ENCODE assay signal across 32 cellular contexts in the genomic region with DNA sequence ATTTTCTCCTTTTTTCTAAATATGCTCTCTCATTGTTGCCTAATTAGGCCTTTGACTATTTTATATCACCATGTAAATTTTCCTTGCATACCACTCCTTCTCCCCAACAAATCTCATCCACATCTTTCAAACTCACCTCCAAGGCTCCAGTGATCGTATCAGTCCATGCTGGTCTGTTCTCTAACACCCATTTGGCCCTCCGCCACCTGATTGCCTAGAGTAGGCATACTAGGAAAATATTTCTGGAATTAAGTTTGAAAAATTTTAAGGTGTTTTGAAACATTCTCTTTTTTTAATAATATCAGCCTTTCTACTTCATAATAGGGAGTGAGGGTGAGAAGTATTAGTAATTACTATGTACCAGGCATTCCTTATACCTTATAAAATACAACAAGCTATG.
"Had no signal": no experiment of that assay in that cellular context is flagged by ENCODE, and none has a peak within 500 bp of the region (broad histone marks: within the 10 kb centered on the region; RNA-seq: fewer than 3 reads in every experiment).

No MANE protein-coding gene starts in this region.

- H3K27ac ChIP-seq: adrenal gland, ascending aorta, body of pancreas, brain microvascular endothelial cell, breast epithelium, cardiac muscle cell had no signal

- DNase-seq: activated effector memory CD4-positive, alpha-beta T cell treated with anti-CD3 and anti-CD28 coated beads, Interleukin-2, amount 50 U/mL, for 16 hours; activated effector memory CD4-positive, alpha-beta T cell treated with Interleukin-2 at 50 U/mL for 16 hours; activated gamma-delta T cell; activated gamma-delta T cell treated with Interleukin-2 at 50 U/mL for 16 hours; activated naive CD4-positive, alpha-beta T cell; activated naive CD4-positive, alpha-beta T cell treated with anti-CD3 and anti-CD28 coated beads for 36 hours; activated naive CD4-positive, alpha-beta T cell treated with anti-CD3 and anti-CD28 coated beads, Interleukin-2, amount 10 ng/mL, durations not matched to agents 7 days and 5 days; activated naive CD4-positive, alpha-beta T cell treated with anti-CD3 and anti-CD28 coated beads, Interleukin-2, amount 50 U/mL, for 16 hours; activated naive CD4-positive, alpha-beta T cell treated with Interleukin-2 at 50 U/mL for 16 hours; activated naive CD8-positive, alpha-beta T cell treated with anti-CD3 and anti-CD28 coated beads for 36 hours; activated naive CD8-positive, alpha-beta T cell treated with anti-CD3 and anti-CD28 coated beads, Interleukin-2, amount 10 ng/mL, durations not matched to agents 7 days and 5 days; activated naive CD8-positive, alpha-beta T cell treated with anti-CD3 and anti-CD28 coated beads, Interleukin-2, amount 50 U/mL, for 24 hours; activated T-cell treated with anti-CD3 and anti-CD28 coated beads for 4 hours; activated T-cell treated with anti-CD3 and anti-CD28 coated beads, Interleukin-2, amount 50 U/mL, for 1 hour; activated T-cell treated with anti-CD3 and anti-CD28 coated beads, Interleukin-2, amount 50 U/mL, for 24 hours; activated T-cell treated with anti-CD3 and anti-CD28 coated beads, Interleukin-2, amount 50 U/mL, for 4 hours; activated T-cell treated with anti-CD3 and anti-CD28 coated beads, Interleukin-2, amount 50 U/mL, for 48 hours; activated T-cell treated with anti-CD3 and anti-CD28 coated beads, Interleukin-2, amount 50 U/mL, for 72 hours; adrenal gland; amniotic stem cell; amygdala; anterior cingulate cortex; aorta; body of pancreas; brain microvascular endothelial cell; central memory CD4-positive, alpha-beta T cell; cerebellar nuclear complex had no signal

- H3K4me1 ChIP-seq: adrenal gland, ascending aorta, body of pancreas, breast epithelium had no signal

- H3K36me3 ChIP-seq: adrenal gland, ascending aorta, brain microvascular endothelial cell, breast epithelium, cardiac muscle cell had no signal

- H3K4me3 ChIP-seq: adrenal gland, ascending aorta, body of pancreas, breast epithelium, cardiac muscle cell had no signal

- ATAC-seq: activated naive CD4-positive, alpha-beta T cell treated with anti-CD3 and anti-CD28 coated beads, Interleukin-2, amount 50 U/mL, for 72 hours; activated naive CD8-positive, alpha-beta T cell treated with anti-CD3 and anti-CD28 coated beads, Interleukin-2, amount 50 U/mL, for 24 hours; activated T-cell treated with anti-CD3 and anti-CD28 coated beads, Interleukin-2, amount 50 U/mL, for 4 hours; activated T-cell treated with anti-CD3 and anti-CD28 coated beads, Interleukin-2, amount 50 U/mL, for 72 hours; activated T-helper 17 cell treated with anti-CD3 and anti-CD28 coated beads, Interleukin-2, amount 50 U/mL, for 72 hours; body of pancreas had no signal

- H3K27me3 ChIP-seq: adrenal gland, ascending aorta, body of pancreas, brain microvascular endothelial cell, cardiac muscle cell had no signal

- H3K9me3 ChIP-seq: adrenal gland, ascending aorta, body of pancreas, breast epithelium had no signal
